ENCODE assay signal across 20 cellular contexts in genomic region chr11:2122222-2122906, GRCh38. TPM values are rescaled to one million over a fixed set of nuclear protein-coding genes. Genes with fewer than 3 reads are reported as not detected.
DNase-seq lines count a peak whose midpoint lies in the region; ATAC-seq, FAIRE-seq and TF ChIP-seq lines count a peak whose summit lies in the region.
"Had no signal": no experiment of that assay in that cellular context is flagged by ENCODE, and none has a peak within 500 bp of the region (broad histone marks: within the 10 kb centered on the region; RNA-seq: fewer than 3 reads in every experiment).

No MANE protein-coding gene starts in this region.

- H3K4me2 ChIP-seq in HepG2 (ENCODE audit: low read depth, low read length): peak overlapping the region; percentile 81

- TF ChIP-seq RAD21 in HepG2 (CRISPR knock-in tag; IDR thresholded peaks at IDR 0.05): no peak

- no peak for FAIRE-seq in HepG2 (lab: Jason Lieb, UNC)
- FAIRE-seq: A204.1, colon, GM12891, GM19239 had no signal

- H3K9me3 ChIP-seq in HepG2 (ENCODE audit: low read length) (no peaks in the 10 kb centered on the region), aorta (ENCODE audit: control insufficient read depth, low read length) (no peaks in the 10 kb centered on the region)
- H3K9me3 ChIP-seq: gastrocnemius medialis, HAP-1 had no signal

- no peaks in the 10 kb centered on the region for H3K79me2 ChIP-seq in HepG2 (ENCODE audit: insufficient read depth, low read length)

- no TSS peak for BruUV-seq in HepG2 (replicated peaks; lab: Mats Ljungman, UMichigan)

- 0% methylated on average over 8 of the region's 19 CpGs for WGBS in HepG2 (ENCODE audit: low lambda C conversion rate)
- whole genome bisulfite sequencing in aorta, 2 donors: 21 to 27% methylated on average over 18 to 19 of the region's 19 CpGs

- H3K4me3 ChIP-seq in astrocyte of the spinal cord (ENCODE audit: low read depth, low read length) (no peak overlapping the region), HepG2 (replicated peaks in 1 of 3; ENCODE audit: insufficient read depth in 1 of 3, low read depth in 2 of 3, low read length in 3 of 3) (peak overlapping the region; percentile 19 to 66 (median 29); a peak in 3 of 6 replicates), aorta (ENCODE audit: low read length in 2 of 2) (no peak overlapping the region)
- H3K4me3 ChIP-seq: gastrocnemius medialis, HAP-1 had no signal

- intact Hi-C loops in Right ventricle myocardium superior (cut with DNase I) (no loop called here), left ventricle myocardium superior (cut with micrococcal nuclease) (no loop called here), HepG2 (cut with micrococcal nuclease; ENCODE audit: unreplicated experiment) (no loop called here), aorta (cut with DNase I) (no loop called here)

- H3K27ac ChIP-seq in HepG2 (ENCODE audit: extremely low read length, insufficient read depth, low read length) (no peak overlapping the region), aorta (ENCODE audit: low read depth in 1 of 2, low read length in 2 of 2) (no peak overlapping the region)
- H3K27ac ChIP-seq: gastrocnemius medialis had no signal

- DNase-seq in Right ventricle myocardium superior: peak; percentile 28
- DNase-seq in left ventricle myocardium superior: no peak
- peak; percentile 78 for DNase-seq in astrocyte of the spinal cord (ENCODE audit: low read depth, low spot score)
- peak; percentile 31 for DNase-seq in HepG2 (ENCODE audit: low spot score)
- peak; percentile 38 to 60 for DNase-seq in aorta
- no peak for DNase-seq in NAMALWA (ENCODE audit: low spot score)
- DNase-seq in NCI-H526 (lab: John Stamatoyannopoulos, UW): no peak
- DNase-seq in superior temporal gyrus (ENCODE audit: extremely low spot score): no peak
- DNase-seq: activated CD4-positive, alpha-beta memory T cell treated with anti-CD3 and anti-CD28 coated beads, Interleukin-2, amount 10 ng/mL, durations not matched to agents 7 days and 5 days; activated naive CD4-positive, alpha-beta T cell; gastrocnemius medialis; left colon; NCI-H510A; nephron progenitor cell had no signal

- CTCF ChIA-PET in HepG2 (lab: Yijun Ruan, JAX; ENCODE audit: low intra/inter-chr PET ratio, low total read pairs): interaction anchor here (1.0 to 1.2 kb wide), 2 partner anchors 29 to 85 kb away, joined by 5 read pairs; no protein-coding TSS in a partner anchor

- peaks cover 45% of the 10 kb centered on the region for H3K4me1 ChIP-seq in HepG2 (ENCODE audit: insufficient read depth, low read length)
- H3K4me1 ChIP-seq in aorta (ENCODE audit: control insufficient read depth in 1 of 2, insufficient read depth in 2 of 2, low read length in 2 of 2): no peaks in the 10 kb centered on the region
- H3K4me1 ChIP-seq: gastrocnemius medialis, HAP-1 had no signal

- no peaks in the 10 kb centered on the region for H3K36me3 ChIP-seq in HepG2 (replicated peaks in 1 of 2; ENCODE audit: control insufficient read depth in 1 of 2, insufficient read depth in 2 of 2, low read length in 2 of 2)
- no peaks in the 10 kb centered on the region for H3K36me3 ChIP-seq in aorta (ENCODE audit: control insufficient read depth in 1 of 2, insufficient read depth in 2 of 2, low read length in 1 of 2)
- H3K36me3 ChIP-seq: gastrocnemius medialis, HAP-1 had no signal

- H4K20me1 ChIP-seq in HepG2 (ENCODE audit: insufficient read depth, low read length): no peaks in the 10 kb centered on the region

- ATAC-seq in Right ventricle myocardium superior (ENCODE audit: poor library complexity) (no peak), left ventricle myocardium superior (no peak), HepG2 (peak; percentile 74), aorta (ENCODE audit: low FRiP score) (peak; percentile 15)
- ATAC-seq: gastrocnemius medialis, left colon had no signal

- TF ChIP-seq CTCF in astrocyte of the spinal cord (IDR thresholded peaks at IDR 0.05; ENCODE audit: low read depth, low read length): no peak
- no peak; the same call in 1 of the 2 replicates for TF ChIP-seq CTCF in HepG2 (CRISPR knock-in tag; IDR thresholded peaks at IDR 0.05)

- TF ChIP-seq POLR2A in HepG2 (IDR thresholded peaks at IDR 0.05; ENCODE audit: insufficient read depth in 1 of 2, low read depth in 2 of 2, low read length in 2 of 2): no peak

- H3K27me3 ChIP-seq in HepG2 (ENCODE audit: control insufficient read depth in 1 of 2, insufficient read depth in 2 of 2, low read length in 2 of 2) (peaks cover 2 to 22% of the 10 kb centered on the region in 2 experiments; a peak in 3 of 5 replicates), aorta (ENCODE audit: control insufficient read depth in 1 of 2, insufficient read depth in 2 of 2, low read length in 1 of 2) (no peaks in the 10 kb centered on the region)

- no peak for TF ChIP-seq EP300 in HepG2 (IDR thresholded peaks at IDR 0.05; ENCODE audit: low read depth in 2 of 2, low read length in 2 of 2)
- no peak for TF ChIP-seq EP300 in HepG2 (CRISPR knock-in tag; IDR thresholded peaks at IDR 0.05; ENCODE audit: borderline replicate concordance)

- H2AFZ ChIP-seq in HepG2 (ENCODE audit: low read length): no peak overlapping the region

- POLR2A ChIA-PET in HepG2 (lab: Yijun Ruan, JAX): interaction anchor here (0.9 to 2.6 kb wide), 6 partner anchors 15 to 174 kb away, joined by 3 to 13 read pairs (median 4); no protein-coding TSS in a partner anchor

- peak overlapping the region; percentile 44 for H3K9ac ChIP-seq in HepG2 (ENCODE audit: insufficient read depth, low read depth, low read length)

- in situ Hi-C loops in astrocyte of the spinal cord (cut with HindIII; ENCODE audit: low sequenced_read_pairs) (no loop called here), HepG2 (cut with HindIII; ENCODE audit: extremely low pct_ligation_motif_present, low pct_unique_long_range_greater_than_20kb) (no loop called here)

RNA-seq across cellular contexts. Expression of gene IGF2, which starts 16.8 kb away (rescaled TPM):
- total RNA-seq in Right ventricle myocardium superior (79.9 TPM), left ventricle myocardium superior (88.2 TPM), HepG2 (2016; rRNA removed; fragmentation: Illumina TruSeq; extraction: Trizol) (79.1 and 138 TPM in 2 replicates), aorta (100 to 1,000 TPM in 1 of 2 donors, 10 to 100 TPM in 1; 83.5 to 620 TPM)
- 150 and 154 TPM in 2 replicates for total RNA-seq in HepG2 (2016; cell fraction: cytosol; rRNA removed; fragmentation: Illumina TruSeq; extraction: Trizol; ENCODE audit: low read depth)
- 71.0 and 125 TPM in 2 replicates for total RNA-seq in HepG2 (2016; cell fraction: insoluble cytoplasmic fraction; rRNA removed; fragmentation: Illumina TruSeq; extraction: Trizol)
- 362 and 363 TPM in 2 replicates for total RNA-seq in HepG2 (2016; cell fraction: membrane; rRNA removed; fragmentation: Illumina TruSeq; extraction: Trizol)
- total RNA-seq in HepG2 (2016; cell fraction: nucleus; rRNA removed; fragmentation: Illumina TruSeq; extraction: Trizol): 89.6 and 109 TPM in 2 replicates
- polyA plus RNA-seq in HepG2 (2011; rRNA removed) (254 and 379 TPM in 2 replicates), aorta (1 to 10 TPM in 1 of 2 donors, under 1 TPM in 1; 0.67 to 1.8 TPM)
- 454 and 616 TPM in 2 replicates for polyA plus RNA-seq in HepG2 (2011; cell fraction: cytosol; rRNA removed)
- 839 and 1,149 TPM in 2 replicates for polyA plus RNA-seq in HepG2 (2011; cell fraction: nucleus; rRNA removed)
- polyA plus RNA-seq in HepG2 (2012): 4,210 and 4,559 TPM in 2 replicates
- polyA plus RNA-seq in HepG2 (2016; cell fraction: cytosol; fragmentation: Illumina TruSeq; extraction: Trizol; ENCODE audit: low read depth): 341 and 387 TPM in 2 replicates
- polyA plus RNA-seq in HepG2 (2016; cell fraction: insoluble cytoplasmic fraction; fragmentation: Illumina TruSeq; extraction: Trizol; ENCODE audit: low read depth): 1,191 and 1,950 TPM in 2 replicates
- polyA plus RNA-seq in HepG2 (2016; cell fraction: membrane; fragmentation: Illumina TruSeq; extraction: Trizol; ENCODE audit: low read depth): 1,798 and 2,413 TPM in 2 replicates
- polyA plus RNA-seq in HepG2 (2016; cell fraction: nucleus; fragmentation: Illumina TruSeq; extraction: Trizol; ENCODE audit: insufficient read depth, low read depth): 949 and 1,082 TPM in 2 replicates
- polyA minus RNA-seq in HepG2 (2011; rRNA and poly(A)+ RNA removed; ENCODE audit: low replicate concordance): 0.19 and 781 TPM in 2 replicates
- polyA minus RNA-seq in HepG2 (2011; cell fraction: cytosol; rRNA and poly(A)+ RNA removed): 811 and 1,353 TPM in 2 replicates
- polyA minus RNA-seq in HepG2 (2011; cell fraction: nucleus; rRNA and poly(A)+ RNA removed): 170 and 248 TPM in 2 replicates

RNA-seq across cellular contexts. Expression of gene INS, which starts 38.6 kb away (rescaled TPM):
- total RNA-seq in Right ventricle myocardium superior (not detected), left ventricle myocardium superior (not detected), HepG2 (2016; rRNA removed; fragmentation: Illumina TruSeq; extraction: Trizol) (not detected in 2 replicates), aorta (1 to 10 TPM; 1.9 to 2.1 TPM)
- total RNA-seq in HepG2 (2016; cell fraction: cytosol; rRNA removed; fragmentation: Illumina TruSeq; extraction: Trizol; ENCODE audit: low read depth): not detected in 2 replicates
- total RNA-seq in HepG2 (2016; cell fraction: insoluble cytoplasmic fraction; rRNA removed; fragmentation: Illumina TruSeq; extraction: Trizol): not detected in 2 replicates
- not detected in 2 replicates for total RNA-seq in HepG2 (2016; cell fraction: membrane; rRNA removed; fragmentation: Illumina TruSeq; extraction: Trizol)
- not detected in 2 replicates for total RNA-seq in HepG2 (2016; cell fraction: nucleus; rRNA removed; fragmentation: Illumina TruSeq; extraction: Trizol)
- polyA plus RNA-seq in HepG2 (2011; rRNA removed) (not detected in 2 replicates), aorta (10 to 100 TPM; 17.2 to 18.8 TPM)
- polyA plus RNA-seq in HepG2 (2011; cell fraction: cytosol; rRNA removed): not detected in 2 replicates
- not detected in 2 replicates for polyA plus RNA-seq in HepG2 (2011; cell fraction: nucleus; rRNA removed)
- polyA plus RNA-seq in HepG2 (2012): not detected in 2 replicates
- not detected in 2 replicates for polyA plus RNA-seq in HepG2 (2016; cell fraction: cytosol; fragmentation: Illumina TruSeq; extraction: Trizol; ENCODE audit: low read depth)
- not detected in 2 replicates for polyA plus RNA-seq in HepG2 (2016; cell fraction: insoluble cytoplasmic fraction; fragmentation: Illumina TruSeq; extraction: Trizol; ENCODE audit: low read depth)
- polyA plus RNA-seq in HepG2 (2016; cell fraction: membrane; fragmentation: Illumina TruSeq; extraction: Trizol; ENCODE audit: low read depth): not detected in 2 replicates
- polyA plus RNA-seq in HepG2 (2016; cell fraction: nucleus; fragmentation: Illumina TruSeq; extraction: Trizol; ENCODE audit: insufficient read depth, low read depth): not detected in 2 replicates
- not detected in 2 replicates for polyA minus RNA-seq in HepG2 (2011; rRNA and poly(A)+ RNA removed; ENCODE audit: low replicate concordance)
- polyA minus RNA-seq in HepG2 (2011; cell fraction: cytosol; rRNA and poly(A)+ RNA removed): not detected in 2 replicates
- not detected in 2 replicates for polyA minus RNA-seq in HepG2 (2011; cell fraction: nucleus; rRNA and poly(A)+ RNA removed)
- total RNA-seq: activated CD4-positive, alpha-beta memory T cell treated with anti-CD3 and anti-CD28 coated beads, Interleukin-2, amount 10 ng/mL, durations not matched to agents 7 days and 5 days; gastrocnemius medialis; ureter had no signal

RNA-seq across cellular contexts. Expression of gene TH, which starts 49.3 kb away (rescaled TPM):
- not detected for total RNA-seq in Right ventricle myocardium superior
- not detected for total RNA-seq in left ventricle myocardium superior
- not detected in 2 replicates for total RNA-seq in HepG2 (2016; rRNA removed; fragmentation: Illumina TruSeq; extraction: Trizol)
- not detected in 2 replicates for total RNA-seq in HepG2 (2016; cell fraction: cytosol; rRNA removed; fragmentation: Illumina TruSeq; extraction: Trizol; ENCODE audit: low read depth)
- not detected in 2 replicates for total RNA-seq in HepG2 (2016; cell fraction: insoluble cytoplasmic fraction; rRNA removed; fragmentation: Illumina TruSeq; extraction: Trizol)
- not detected in 2 replicates for total RNA-seq in HepG2 (2016; cell fraction: membrane; rRNA removed; fragmentation: Illumina TruSeq; extraction: Trizol)
- not detected in 2 replicates for total RNA-seq in HepG2 (2016; cell fraction: nucleus; rRNA removed; fragmentation: Illumina TruSeq; extraction: Trizol)
- 0.36 and 0.42 TPM in 2 replicates for polyA plus RNA-seq in HepG2 (2011; rRNA removed)
- 0.08 and 0.15 TPM in 2 replicates for polyA plus RNA-seq in HepG2 (2011; cell fraction: cytosol; rRNA removed)
- 3.1 and 4.3 TPM in 2 replicates for polyA plus RNA-seq in HepG2 (2011; cell fraction: nucleus; rRNA removed)
- not detected in 2 replicates for polyA plus RNA-seq in HepG2 (2012)
- not detected in 2 replicates for polyA plus RNA-seq in HepG2 (2016; cell fraction: cytosol; fragmentation: Illumina TruSeq; extraction: Trizol; ENCODE audit: low read depth)
- polyA plus RNA-seq in HepG2 (2016; cell fraction: insoluble cytoplasmic fraction; fragmentation: Illumina TruSeq; extraction: Trizol; ENCODE audit: low read depth): not detected in 2 replicates
- polyA plus RNA-seq in HepG2 (2016; cell fraction: membrane; fragmentation: Illumina TruSeq; extraction: Trizol; ENCODE audit: low read depth): not detected in 2 replicates
- polyA plus RNA-seq in HepG2 (2016; cell fraction: nucleus; fragmentation: Illumina TruSeq; extraction: Trizol; ENCODE audit: insufficient read depth, low read depth): not detected in 2 replicates
- polyA minus RNA-seq in HepG2 (2011; rRNA and poly(A)+ RNA removed; ENCODE audit: low replicate concordance): not detected in 2 replicates
- not detected in 2 replicates for polyA minus RNA-seq in HepG2 (2011; cell fraction: cytosol; rRNA and poly(A)+ RNA removed)
- polyA minus RNA-seq in HepG2 (2011; cell fraction: nucleus; rRNA and poly(A)+ RNA removed): not detected in 2 replicates
- under 1 TPM in 1 of 2 donors, not detected in 1; 0.45 TPM for total RNA-seq in aorta
- polyA plus RNA-seq in aorta: not detected
- total RNA-seq: activated CD4-positive, alpha-beta memory T cell treated with anti-CD3 and anti-CD28 coated beads, Interleukin-2, amount 10 ng/mL, durations not matched to agents 7 days and 5 days; gastrocnemius medialis; left colon had no signal

Comparison
In these comparisons a context has a peak if more than half of its experiments do, and no peak if none do; other contexts are left out.
1. DNase-seq: peak in Right ventricle myocardium superior (single experiment), astrocyte of the spinal cord (single experiment), HepG2 (single experiment) and aorta (2 of 2); none in left ventricle myocardium superior (single experiment), NAMALWA (single experiment), NCI-H526 (0 of 2) and superior temporal gyrus (single experiment).
2. ATAC-seq: peak in HepG2 (single experiment) and aorta (single experiment); none in Right ventricle myocardium superior (single experiment) and left ventricle myocardium superior (single experiment).
3. H3K4me3 ChIP-seq: peak in HepG2 (3 of 3); none in astrocyte of the spinal cord (single experiment) and aorta (0 of 2).